16 cellular contexts compared by ENCODE assay signal in genomic region chr2:96970248-96970875, GRCh38. TPM values are rescaled to one million over a fixed set of nuclear protein-coding genes. Genes with fewer than 3 reads are reported as not detected.
A peak's percentile ranks its signal among the peaks of the same experiment; 100 is the strongest.
DNase-seq lines count a peak whose midpoint lies in the region; ATAC-seq and TF ChIP-seq lines count a peak whose summit lies in the region.
"Had no signal": no experiment of that assay in that cellular context is flagged by ENCODE, and none has a peak within 500 bp of the region (broad histone marks: within the 10 kb centered on the region; RNA-seq: fewer than 3 reads in every experiment).

No MANE protein-coding gene starts in this region.

- no peak overlapping the region for H3K27ac ChIP-seq in naive thymus-derived CD4-positive, alpha-beta T cell (ENCODE audit: low read depth, low read length)
- H3K27ac ChIP-seq: KMS-11, neural progenitor cell, SJSA1 had no signal

- POLR2A ChIA-PET in activated CD8-positive, alpha-beta T cell treated with anti-CD3 and anti-CD28 coated beads, Interleukin-2, amount 10 ng/mL, durations not matched to agents 7 days and 5 days (lab: Charles Lee), result interaction anchor here (1.2 kb wide), 1 partner anchor 12 kb away, joined by 3 read pairs; no protein-coding TSS in a partner anchor
- POLR2A ChIA-PET in naive thymus-derived CD4-positive, alpha-beta T cell (lab: Charles Lee), result interaction anchor here (0.6 to 0.7 kb wide), 2 partner anchors 180 to 787 kb away, joined by 3 to 5 read pairs; no protein-coding TSS in a partner anchor

- no peaks in the 10 kb centered on the region for H3K27me3 Mint-ChIP-seq in activated CD8-positive, alpha-beta T cell treated with anti-CD3 and anti-CD28 coated beads, Interleukin-2, amount 10 ng/mL, durations not matched to agents 7 days and 5 days (ENCODE audit: low read depth)
- peaks cover 0 to 7% (median 5%) of the 10 kb centered on the region in 5 donors for H3K27me3 Mint-ChIP-seq in naive thymus-derived CD4-positive, alpha-beta T cell
- H3K27me3 Mint-ChIP-seq: CD4-positive, CD25-positive, alpha-beta regulatory T cell had no signal

- no peaks in the 10 kb centered on the region for H3K36me3 Mint-ChIP-seq in activated CD8-positive, alpha-beta T cell treated with anti-CD3 and anti-CD28 coated beads, Interleukin-2, amount 10 ng/mL, durations not matched to agents 7 days and 5 days (ENCODE audit: low read depth)
- H3K36me3 Mint-ChIP-seq in naive thymus-derived CD4-positive, alpha-beta T cell, result peaks cover 0 to 1% (median 0%) of the 10 kb centered on the region in 5 donors
- H3K36me3 Mint-ChIP-seq: CD4-positive, CD25-positive, alpha-beta regulatory T cell; neural progenitor cell had no signal

- H3K27ac Mint-ChIP-seq in activated CD8-positive, alpha-beta T cell treated with anti-CD3 and anti-CD28 coated beads, Interleukin-2, amount 10 ng/mL, durations not matched to agents 7 days and 5 days, result peak overlapping the region; percentile 15
- H3K27ac Mint-ChIP-seq in naive thymus-derived CD4-positive, alpha-beta T cell, result peak overlapping the region in 4 of 9 donors; percentile 34 to 88 (median 53)

- peaks cover 76% of the 10 kb centered on the region for H3K4me1 Mint-ChIP-seq in activated CD8-positive, alpha-beta T cell treated with anti-CD3 and anti-CD28 coated beads, Interleukin-2, amount 10 ng/mL, durations not matched to agents 7 days and 5 days (ENCODE audit: low read depth)
- peaks cover 25 to 70% (median 45%) of the 10 kb centered on the region in 7 donors for H3K4me1 Mint-ChIP-seq in naive thymus-derived CD4-positive, alpha-beta T cell

- H3K4me3 Mint-ChIP-seq in activated CD8-positive, alpha-beta T cell treated with anti-CD3 and anti-CD28 coated beads, Interleukin-2, amount 10 ng/mL, durations not matched to agents 7 days and 5 days, result no peak overlapping the region
- H3K4me3 Mint-ChIP-seq in naive thymus-derived CD4-positive, alpha-beta T cell, result peak overlapping the region in 5 of 10 donors; percentile 15 to 56 (median 44)
- H3K4me3 Mint-ChIP-seq: neural progenitor cell had no signal

- no peak for TF ChIP-seq CTCF in NB4 (IDR thresholded peaks at IDR 0.05; ENCODE audit: low read depth, low read length)

- no peaks in the 10 kb centered on the region for H3K9me3 ChIP-seq in naive thymus-derived CD4-positive, alpha-beta T cell (ENCODE audit: control insufficient read depth in 2 of 3, low read length in 3 of 3)
- H3K9me3 ChIP-seq: SJSA1 had no signal

- intact Hi-C loops in naive thymus-derived CD4-positive, alpha-beta T cell (cut with micrococcal nuclease), result no loop called here

- no peak overlapping the region for H3K4me3 ChIP-seq in NB4 (ENCODE audit: low read depth, low read length)
- H3K4me3 ChIP-seq in naive thymus-derived CD4-positive, alpha-beta T cell (ENCODE audit: low read length), result no peak overlapping the region
- H3K4me3 ChIP-seq: neural progenitor cell, SJSA1 had no signal

- H3K9me3 Mint-ChIP-seq in activated CD8-positive, alpha-beta T cell treated with anti-CD3 and anti-CD28 coated beads, Interleukin-2, amount 10 ng/mL, durations not matched to agents 7 days and 5 days (ENCODE audit: insufficient read depth), result no peaks in the 10 kb centered on the region
- no peaks in the 10 kb centered on the region for H3K9me3 Mint-ChIP-seq in naive thymus-derived CD4-positive, alpha-beta T cell

- H3K4me1 ChIP-seq in naive thymus-derived CD4-positive, alpha-beta T cell (ENCODE audit: control insufficient read depth in 2 of 2, insufficient read depth in 2 of 2, low read length in 2 of 2), result peaks cover 6 to 37% of the 10 kb centered on the region in 2 donors
- H3K4me1 ChIP-seq: SJSA1 had no signal

- no peak for TF ChIP-seq POLR2A in NB4 (IDR thresholded peaks at IDR 0.05; ENCODE audit: extremely low read depth, insufficient read length)

- H3K36me3 ChIP-seq in naive thymus-derived CD4-positive, alpha-beta T cell (ENCODE audit: control insufficient read depth in 2 of 3, insufficient read depth in 3 of 3, low read length in 3 of 3), result no peaks in the 10 kb centered on the region
- H3K36me3 ChIP-seq: neural progenitor cell, SJSA1 had no signal

- DNase-seq in COR-L47 (lab: John Stamatoyannopoulos, UW) (peak; percentile 24), NB4 (ENCODE audit: low read depth) (peak; percentile 51), UCSD-AML1 (lab: John Stamatoyannopoulos, UW; ENCODE audit: unreplicated experiment) (no peak)
- no peak for DNase-seq in activated CD8-positive, alpha-beta T cell treated with anti-CD3 and anti-CD28 coated beads, Interleukin-2, amount 10 ng/mL, durations not matched to agents 7 days and 5 days
- DNase-seq in naive thymus-derived CD4-positive, alpha-beta T cell, result no peak
- DNase-seq: activated effector memory CD4-positive, alpha-beta T cell treated with anti-CD3 and anti-CD28 coated beads, Interleukin-2, amount 50 U/mL, for 16 hours; CD4-positive, CD25-positive, alpha-beta regulatory T cell; NCI-H226; stimulated activated CD4-positive, alpha-beta T cell treated with anti-CD3 and anti-CD28 coated beads, Interleukin-15, amount 100 ng/mL, for 24 hours had no signal

- no peaks in the 10 kb centered on the region for H3K27me3 ChIP-seq in naive thymus-derived CD4-positive, alpha-beta T cell (ENCODE audit: control insufficient read depth in 2 of 2, insufficient read depth in 2 of 2, low read length in 2 of 2)
- H3K27me3 ChIP-seq: neural progenitor cell, SJSA1 had no signal

- no peak for ATAC-seq in activated CD8-positive, alpha-beta T cell treated with anti-CD3 and anti-CD28 coated beads, Interleukin-2, amount 10 ng/mL, durations not matched to agents 7 days and 5 days
- peak; percentile 37 for ATAC-seq in naive thymus-derived CD4-positive, alpha-beta T cell
- ATAC-seq in HG03159 (IDR thresholded peaks at IDR 0.05; ENCODE audit: unreplicated experiment), result no peak
- ATAC-seq in HG03025 (IDR thresholded peaks at IDR 0.05; ENCODE audit: low FRiP score, unreplicated experiment), result no peak
- ATAC-seq in GM21786 (IDR thresholded peaks at IDR 0.05; ENCODE audit: unreplicated experiment), result no peak

- CTCF ChIA-PET in activated CD8-positive, alpha-beta T cell treated with anti-CD3 and anti-CD28 coated beads, Interleukin-2, amount 10 ng/mL, durations not matched to agents 7 days and 5 days (lab: Charles Lee), result interaction anchor here (0.8 to 1.3 kb wide), 3 partner anchors 9 to 138 kb away, joined by 3 read pairs; partner anchors contain the start of gene ANKRD39
- CTCF ChIA-PET in naive thymus-derived CD4-positive, alpha-beta T cell (lab: Charles Lee), result interaction anchor here (0.6 to 1.4 kb wide), 3 partner anchors 9 to 138 kb away, joined by 3 to 5 read pairs (median 3); no protein-coding TSS in a partner anchor

RNA-seq across cellular contexts. Expression of gene FAM178B, which starts 16.0 kb away (rescaled TPM):
- total RNA-seq in activated CD8-positive, alpha-beta T cell treated with anti-CD3 and anti-CD28 coated beads, Interleukin-2, amount 10 ng/mL, durations not matched to agents 7 days and 5 days, result 1 to 10 TPM in 1 of 2 experiments, under 1 TPM in 1; 0.39 to 1.2 TPM
- total RNA-seq in naive thymus-derived CD4-positive, alpha-beta T cell, result 1 to 10 TPM in 2 of 5 experiments, under 1 TPM in 2, not detected in 1; 0.97 to 2.1 (median 1.1) TPM
- polyA plus RNA-seq in naive thymus-derived CD4-positive, alpha-beta T cell, result under 1 TPM; 0.49 to 0.97 TPM
- total RNA-seq: CD4-positive, CD25-positive, alpha-beta regulatory T cell; fibroblast of villous mesenchyme; SJSA1 had no signal

Comparison
In these comparisons a context has a peak if more than half of its experiments do, and no peak if none do; other contexts are left out.
1. DNase-seq: peak in COR-L47 (single experiment) and NB4 (single experiment); none in activated CD8-positive, alpha-beta T cell treated with anti-CD3 and anti-CD28 coated beads, Interleukin-2, amount 10 ng/mL, durations not matched to agents 7 days and 5 days (single experiment), naive thymus-derived CD4-positive, alpha-beta T cell (0 of 9) and UCSD-AML1 (single experiment).